ENCODE assay signal across 18 cellular contexts in the genomic region with DNA sequence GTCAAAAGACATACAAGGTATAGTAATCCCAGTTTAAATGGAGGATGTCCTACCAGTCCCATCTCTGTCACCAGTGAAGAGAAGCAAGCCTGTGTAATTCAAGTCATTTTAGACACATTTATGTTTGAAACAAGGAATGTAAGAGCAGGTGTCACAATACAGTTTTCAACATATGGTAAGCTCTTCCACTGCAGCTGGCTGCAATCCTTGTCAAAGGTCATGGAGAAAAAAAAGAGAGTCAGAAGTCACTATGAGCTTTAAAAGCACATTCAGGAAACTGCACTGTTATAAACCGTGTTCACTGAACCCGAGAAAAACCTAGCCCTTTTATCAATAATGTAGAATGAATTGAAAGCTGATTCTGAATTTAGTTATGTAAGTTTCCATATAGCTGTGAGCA.
"Had no signal": no experiment of that assay in that cellular context is flagged by ENCODE, and none has a peak within 500 bp of the region (broad histone marks: within the 10 kb centered on the region; RNA-seq: fewer than 3 reads in every experiment).

No MANE protein-coding gene starts in this region.

- H3K27me3 ChIP-seq: brain microvascular endothelial cell, colonic mucosa, tibial nerve had no signal

- H3K36me3 ChIP-seq: brain microvascular endothelial cell, colonic mucosa, lower lobe of right lung, tibial nerve had no signal

- H3K4me1 ChIP-seq: colonic mucosa, lower lobe of right lung, tibial nerve had no signal

- DNase-seq: activated CD4-positive, alpha-beta T cell treated with anti-CD3 and anti-CD28 coated beads, Interleukin-2, amount 10 ng/mL, durations not matched to agents 24 days and 14 days; activated CD8-positive, alpha-beta T cell treated with anti-CD3 and anti-CD28 coated beads, Interleukin-2, amount 10 ng/mL, durations not matched to agents 7 days and 5 days; activated naive CD4-positive, alpha-beta T cell treated with anti-CD3 and anti-CD28 coated beads for 36 hours; activated T-cell treated with anti-CD3 and anti-CD28 coated beads, Interleukin-2, amount 50 U/mL, for 4 hours; anterior cingulate cortex; brain microvascular endothelial cell; central memory CD4-positive, alpha-beta T cell; colonic mucosa; immature natural killer cell; lower lobe of right lung; nucleus accumbens; posterior cingulate gyrus; retina; stimulated activated naive CD8-positive, alpha-beta T cell treated with anti-CD3 and anti-CD28 coated beads, Interleukin-15, Interleukin-2, amounts not matched to agents 100 U/mL and 50 U/mL, for 24 hours; substantia nigra; T-helper 1 cell; T-helper 9 cell had no signal

- H3K9me3 ChIP-seq: colonic mucosa, lower lobe of right lung had no signal

- H3K4me3 ChIP-seq: colonic mucosa, lower lobe of right lung, tibial nerve had no signal

- H3K27ac ChIP-seq: brain microvascular endothelial cell, colonic mucosa, lower lobe of right lung, tibial nerve had no signal
